ENCODE assay signal across 8 cellular contexts in genomic region chr5:159878988-159879471, GRCh38. TPM values are rescaled to one million over a fixed set of nuclear protein-coding genes. Genes with fewer than 3 reads are reported as not detected.
A peak's percentile ranks its signal among the peaks of the same experiment; 100 is the strongest.
DNase-seq lines count a peak whose midpoint lies in the region; ATAC-seq and TF ChIP-seq lines count a peak whose summit lies in the region.

No MANE protein-coding gene starts in this region.

- DNase-seq in AG08395 (ENCODE audit: low spot score) (peak; percentile 91), NB4 (ENCODE audit: low read depth) (peak; percentile 18), dorsolateral prefrontal cortex (peak; percentile 27 to 86 (median 68)), medulla oblongata (ENCODE audit: extremely low spot score) (peak; percentile 70), T-helper 9 cell (no peak), G401 (ENCODE audit: low spot score) (no peak), OCI-LY7 (ENCODE audit: low spot score) (no peak)

- no peaks in the 10 kb centered on the region for H3K79me2 ChIP-seq in OCI-LY7 (ENCODE audit: insufficient read depth, low read depth, low read length)

- no peak for TF ChIP-seq POLR2A in NB4 (IDR thresholded peaks at IDR 0.05; ENCODE audit: extremely low read depth, insufficient read length)

- H3K27me3 ChIP-seq in dorsolateral prefrontal cortex = no peaks in the 10 kb centered on the region

- no peaks in the 10 kb centered on the region for H3K36me3 ChIP-seq in OCI-LY7 (ENCODE audit: insufficient read depth, low read length)

- CTCF ChIA-PET in OCI-LY7 (lab: Charles Lee; ENCODE audit: unreplicated experiment) = no interaction called here

- POLR2A ChIA-PET in OCI-LY7 (lab: Charles Lee) = no interaction called here

- H3K9me3 ChIP-seq in OCI-LY7 (ENCODE audit: low read length) = no peaks in the 10 kb centered on the region

- no peak overlapping the region for H3K4me2 ChIP-seq in OCI-LY7 (ENCODE audit: low read length)

- H2AFZ ChIP-seq in OCI-LY7 (ENCODE audit: low read length) = no peak overlapping the region

- intact Hi-C loops in dorsolateral prefrontal cortex (cut with DNase I) = no loop called here
- intact Hi-C loops in OCI-LY7 (cut with micrococcal nuclease; ENCODE audit: unreplicated experiment) = no loop called here

- ATAC-seq in HG03039 (IDR thresholded peaks at IDR 0.05; ENCODE audit: unreplicated experiment) = no peak

- H3K4me1 ChIP-seq in OCI-LY7 (ENCODE audit: insufficient read depth, low read length, poor library complexity, severe bottlenecking) = no peaks in the 10 kb centered on the region

- BruUV-seq in OCI-LY7 (replicated peaks; lab: Mats Ljungman, UMichigan) = no TSS peak

- TF ChIP-seq CTCF in NB4 (IDR thresholded peaks at IDR 0.05; ENCODE audit: low read depth, low read length) (no peak), dorsolateral prefrontal cortex (IDR thresholded peaks at IDR 0.05 in 54 of 56, conservative IDR thresholded peaks at IDR 0.05 in 2 of 56; ENCODE audit: low read depth in 1 of 56, partially characterized antibody in 56 of 56) (no peak), OCI-LY7 (conservative IDR thresholded peaks at IDR 0.05; ENCODE audit: low read length) (no peak)

- H3K27ac ChIP-seq in dorsolateral prefrontal cortex (peak overlapping the region in 48 of 59 donors; percentile 5 to 81 (median 58)), OCI-LY7 (ENCODE audit: low read depth, low read length, poor library complexity, severe bottlenecking) (no peak overlapping the region)

- no peaks in the 10 kb centered on the region for H4K20me1 ChIP-seq in OCI-LY7 (ENCODE audit: insufficient read depth, low read length)

- no peak overlapping the region for H3K4me3 ChIP-seq in NB4 (ENCODE audit: low read depth, low read length)
- peak overlapping the region in 11 of 59 donors; percentile 9 to 43 (median 25) for H3K4me3 ChIP-seq in dorsolateral prefrontal cortex
- no peak overlapping the region for H3K4me3 ChIP-seq in OCI-LY7 (ENCODE audit: low read depth, low read length, poor library complexity, severe bottlenecking)

- in situ Hi-C loops in G401 (cut with HindIII; ENCODE audit: low sequenced_read_pairs) = no loop called here

- H3K9me2 ChIP-seq in OCI-LY7 (ENCODE audit: insufficient read depth, low read length) = no peaks in the 10 kb centered on the region

RNA-seq across cellular contexts. Expression of gene ADRA1B, which starts 37.3 kb away (rescaled TPM):
- total RNA-seq in dorsolateral prefrontal cortex = 10 to 100 TPM in 97 of 120 experiments, 1 to 10 TPM in 23; 3.9 to 24.3 (median 12.5) TPM
- total RNA-seq in G401 (2014; rRNA removed; shearing (Covaris generic)) = 41.4 and 46.5 TPM in 2 replicates
- not detected in 2 replicates for total RNA-seq in OCI-LY7 (2014; rRNA removed; shearing (Covaris generic))
- not detected in 2 replicates for total RNA-seq in OCI-LY7 (2022)

Comparison
In these comparisons a context has a peak if more than half of its experiments do, and no peak if none do; other contexts are left out.
1. DNase-seq: peak in AG08395 (single experiment), NB4 (single experiment), dorsolateral prefrontal cortex (10 of 10) and medulla oblongata (single experiment); none in T-helper 9 cell (single experiment), G401 (single experiment) and OCI-LY7 (single experiment).
2. RNA of gene ADRA1B, which starts 37.3 kb away (total RNA-seq): 41.4 to 46.5 TPM in G401 and 3.9 to 24.3 TPM in dorsolateral prefrontal cortex; not detected in OCI-LY7; every median in the first group is over 4 times any median in the second.